ENCODE assay signal across 15 cellular contexts in genomic region chr16:9934723-9935508, GRCh38.
"Had no signal": no experiment of that assay in that cellular context is flagged by ENCODE, and none has a peak within 500 bp of the region (broad histone marks: within the 10 kb centered on the region; RNA-seq: fewer than 3 reads in every experiment).

No MANE protein-coding gene starts in this region.

- H3K4me1 Mint-ChIP-seq: neural crest cell had no signal

- H3K4me3 Mint-ChIP-seq: neural crest cell, type B pancreatic cell had no signal

- H3K4me3 ChIP-seq: esophagus muscularis mucosa, skin epidermis had no signal

- H3K27ac Mint-ChIP-seq: activated T-helper 2 cell treated with anti-CD3 and anti-CD28 coated beads, Interferon-gamma antibody, Interleukin-2, Interleukin-4, amounts not matched to agents 10 μg/mL and 5 μg/mL and 100 μg/mL, durations not matched to agents 14 hours and 24 hours and 36 hours; type B pancreatic cell had no signal

- H3K9me3 Mint-ChIP-seq: activated T-helper 2 cell treated with anti-CD3 and anti-CD28 coated beads, Interferon-gamma antibody, Interleukin-2, Interleukin-4, amounts not matched to agents 10 μg/mL and 5 μg/mL and 100 μg/mL, durations not matched to agents 14 hours and 24 hours and 36 hours; neural crest cell; type B pancreatic cell had no signal

- H3K27ac ChIP-seq: esophagus muscularis mucosa, skin epidermis had no signal

- H3K36me3 ChIP-seq: esophagus muscularis mucosa had no signal

- DNase-seq: activated naive CD4-positive, alpha-beta T cell treated with anti-CD3 and anti-CD28 coated beads, Interleukin-2, amount 50 U/mL, for 16 hours; caudate nucleus; effector CD4-positive, alpha-beta T cell; foreskin melanocyte; left colon; midbrain; stimulated activated CD4-positive, alpha-beta T cell treated with anti-CD3 and anti-CD28 coated beads, Interleukin-4, amount 100 ng/mL, for 4 hours; stimulated activated CD8-positive, alpha-beta memory T cell treated with anti-CD3 and anti-CD28 coated beads, Interleukin-4, amount 100 ng/mL, for 48 hours; stimulated activated naive CD8-positive, alpha-beta T cell treated with anti-CD3 and anti-CD28 coated beads, Interleukin-15, Interleukin-2, amounts not matched to agents 100 U/mL and 50 U/mL, for 24 hours; SW 1271 had no signal

- H3K9me3 ChIP-seq: esophagus muscularis mucosa had no signal

- ATAC-seq: left colon; stimulated activated naive CD8-positive, alpha-beta T cell treated with anti-CD3 and anti-CD28 coated beads, Interleukin-15, Interleukin-2, amounts not matched to agents 100 U/mL and 50 U/mL, for 24 hours had no signal

- H3K36me3 Mint-ChIP-seq: type B pancreatic cell had no signal

- H3K27me3 ChIP-seq: esophagus muscularis mucosa had no signal
